ENCODE assay signal across 8 cellular contexts in genomic region chr13:48975101-48975925, GRCh38. TPM values are rescaled to one million over a fixed set of nuclear protein-coding genes. Genes with fewer than 3 reads are reported as not detected.
DNase-seq lines count a peak whose midpoint lies in the region; ATAC-seq, FAIRE-seq and TF ChIP-seq lines count a peak whose summit lies in the region.

Gene FNDC3A, plus strand, starts transcription at chr13:48975912. Its CDS starts 30,279 bp downstream, at chr13:49006191.

- intact Hi-C loops in PC-9 (cut with micrococcal nuclease; ENCODE audit: unreplicated experiment) (loop anchor here (5.0 kb wide), 2 partner anchors 193 to 272 kb away; partner anchors contain the start of gene CDADC1), tibial artery (cut with DNase I; ENCODE audit: low total_unique reads) (loop anchor here (5.0 to 10.0 kb wide), 4 partner anchors 119 to 517 kb away; partner anchors contain the start of gene CDADC1)
- intact Hi-C loops in activated naive CD4-positive, alpha-beta T cell treated with anti-CD3 and anti-CD28 coated beads for 36 hours (cut with micrococcal nuclease) = loop anchor here (1.0 to 5.0 kb wide), 7 partner anchors 146 to 938 kb away; partner anchors contain the start of genes NUDT15, RB1 and RCBTB1

- H2BK5ac ChIP-seq in neuronal stem cell (ENCODE audit: low read length) = peak within 1 kb of the TSS; percentile 89

- TF ChIP-seq CTCF in BE2C (IDR thresholded peaks at IDR 0.05; ENCODE audit: low read depth, low read length) (no peak), PC-9 (conservative IDR thresholded peaks at IDR 0.05) (no peak), tibial artery (IDR thresholded peaks at IDR 0.05) (peak in 1 of 2 experiments; percentile 16)

- CTCF ChIA-PET in PC-9 (lab: Charles Lee) = interaction anchor here (0.7 kb wide), 1 partner anchor 1411 kb away, joined by 3 read pairs; no protein-coding TSS in a partner anchor
- CTCF ChIA-PET in activated naive CD4-positive, alpha-beta T cell treated with anti-CD3 and anti-CD28 coated beads for 36 hours (lab: Charles Lee) = interaction anchor here (0.6 kb wide), 1 partner anchor 65 kb away, joined by 3 read pairs; no protein-coding TSS in a partner anchor

- H2BK15ac ChIP-seq in neuronal stem cell (ENCODE audit: low read length) = peak within 1 kb of the TSS; percentile 40

- H3K9ac ChIP-seq in neuronal stem cell (ENCODE audit: low read depth, low read length, poor library complexity) = peak within 1 kb of the TSS; percentile 85

- H4K20me1 ChIP-seq in PC-9 (ENCODE audit: insufficient read depth) = no peaks in the 10 kb centered on the region

- H3K79me2 ChIP-seq in PC-9 (ENCODE audit: low read depth) = peaks cover 29% of the 10 kb centered on the region

- ATAC-seq in GM18868 (IDR thresholded peaks at IDR 0.05; ENCODE audit: unreplicated experiment) (peak; percentile 20), HG03439 (IDR thresholded peaks at IDR 0.05; ENCODE audit: unreplicated experiment) (peak; percentile 13)

- H2BK12ac ChIP-seq in neuronal stem cell (ENCODE audit: low read length) = no peak within 1 kb of the TSS

- no peak within 1 kb of the TSS for H4K8ac ChIP-seq in neuronal stem cell (ENCODE audit: low read depth, low read length)

- no peak within 1 kb of the TSS for H3K4ac ChIP-seq in neuronal stem cell (ENCODE audit: low read length)

- peaks cover 29% of the 10 kb centered on the region for H3K36me3 Mint-ChIP-seq in activated naive CD4-positive, alpha-beta T cell treated with anti-CD3 and anti-CD28 coated beads for 36 hours (ENCODE audit: low read depth)

- H3K4me1 ChIP-seq in BE2C (no peaks in the 10 kb centered on the region; the same call in 1 of the 2 replicates), PC-9 (replicated peaks; ENCODE audit: insufficient read depth) (peaks cover 20% of the 10 kb centered on the region), neuronal stem cell (ENCODE audit: control insufficient read depth in 2 of 2, insufficient read depth in 1 of 2, low read depth in 1 of 2, low read length in 2 of 2) (peaks cover 2 to 8% of the 10 kb centered on the region in 2 donors), tibial artery (peaks cover 0 to 40% (median 22%) of the 10 kb centered on the region in 4 donors)

- peak within 1 kb of the TSS; percentile 90 for H3K23ac ChIP-seq in neuronal stem cell (ENCODE audit: low read depth, low read length, poor library complexity)

- peak within 1 kb of the TSS; percentile 99 for H3K18ac ChIP-seq in neuronal stem cell (ENCODE audit: low read length)

- no peak for FAIRE-seq in frontal cortex (lab: Jason Lieb, UNC)

- no peaks in the 10 kb centered on the region for H3K9me3 ChIP-seq in BE2C
- peaks cover 11% of the 10 kb centered on the region; the same call in 1 of the 2 replicates for H3K9me3 ChIP-seq in PC-9 (ENCODE audit: insufficient read depth, low read depth)
- peaks cover 3 to 33% of the 10 kb centered on the region in 2 donors for H3K9me3 ChIP-seq in neuronal stem cell (replicated peaks in 1 of 2; ENCODE audit: control insufficient read depth in 2 of 2, insufficient read depth in 1 of 2, low read depth in 1 of 2, low read length in 2 of 2)
- H3K9me3 ChIP-seq in tibial artery = no peaks in the 10 kb centered on the region

- no peaks in the 10 kb centered on the region for H3K79me1 ChIP-seq in neuronal stem cell (ENCODE audit: low read depth, low read length)

- peak within 1 kb of the TSS; percentile 65 for H3K14ac ChIP-seq in neuronal stem cell (ENCODE audit: low read length)

- POLR2A ChIA-PET in PC-9 (lab: Charles Lee; ENCODE audit: unreplicated experiment) = interaction anchor here (0.6 to 0.8 kb wide), 2 partner anchors 9 to 47 kb away, joined by 3 to 9 read pairs; no protein-coding TSS in a partner anchor

- peak within 1 kb of the TSS; percentile 84 for H3K27ac ChIP-seq in PC-9
- peak within 1 kb of the TSS; percentile 93 for H3K27ac ChIP-seq in neuronal stem cell (replicated peaks; ENCODE audit: low read length)
- H3K27ac ChIP-seq in tibial artery = peak within 1 kb of the TSS; percentile 96

- H3K27me3 Mint-ChIP-seq in activated naive CD4-positive, alpha-beta T cell treated with anti-CD3 and anti-CD28 coated beads for 36 hours (ENCODE audit: low read depth) = peaks cover 4% of the 10 kb centered on the region

- H3K36me3 ChIP-seq in BE2C = no peaks in the 10 kb centered on the region
- no peaks in the 10 kb centered on the region for H3K36me3 ChIP-seq in PC-9 (ENCODE audit: low read depth)
- H3K36me3 ChIP-seq in neuronal stem cell (replicated peaks in 1 of 2; ENCODE audit: control insufficient read depth in 2 of 2, insufficient read depth in 2 of 2, low read length in 2 of 2) = no peaks in the 10 kb centered on the region
- H3K36me3 ChIP-seq in tibial artery = no peaks in the 10 kb centered on the region

- H3K4me1 Mint-ChIP-seq in activated naive CD4-positive, alpha-beta T cell treated with anti-CD3 and anti-CD28 coated beads for 36 hours (ENCODE audit: low read depth) = peaks cover 27% of the 10 kb centered on the region

- H3F3A ChIP-seq in PC-9 (ENCODE audit: insufficient read depth, low read depth) = peaks cover 14% of the 10 kb centered on the region; the same call in 1 of the 2 replicates

- TSS peak; percentile 69 for BruUV-seq in PC-9 (replicated peaks; lab: Mats Ljungman, UMichigan)

- H3K4me2 ChIP-seq in PC-9 = peak within 1 kb of the TSS; percentile 88
- H3K4me2 ChIP-seq in neuronal stem cell (ENCODE audit: insufficient read depth, low read length, poor library complexity, severe bottlenecking) = peak within 1 kb of the TSS; percentile 78

- DNase-seq in BE2C (peak; percentile 24), PC-9 (peak; percentile 30 to 47), frontal cortex (ENCODE audit: low spot score in 2 of 2) (peak; percentile 75 to 86), neuronal stem cell (ENCODE audit: low spot score) (no peak), tibial artery (peak; percentile 42 to 68)
- DNase-seq in activated naive CD4-positive, alpha-beta T cell treated with anti-CD3 and anti-CD28 coated beads for 36 hours = peak; percentile 60

- H3K4me3 ChIP-seq in BE2C (ENCODE audit: low read depth, low read length) = peak within 1 kb of the TSS; percentile 91
- H3K4me3 ChIP-seq in PC-9 = peak within 1 kb of the TSS; percentile 59
- peak within 1 kb of the TSS; percentile 87 to 89 for H3K4me3 ChIP-seq in neuronal stem cell (ENCODE audit: low read length in 2 of 2)
- H3K4me3 ChIP-seq in tibial artery = peak within 1 kb of the TSS; percentile 84 to 90

- H2AK5ac ChIP-seq in neuronal stem cell (ENCODE audit: low read depth, low read length) = peak within 1 kb of the TSS; percentile 8

- H2AFZ ChIP-seq in PC-9 (peak within 1 kb of the TSS; percentile 98), neuronal stem cell (ENCODE audit: low read length) (peak within 1 kb of the TSS; percentile 97)

- peak within 1 kb of the TSS; percentile 96 for H3K4me3 Mint-ChIP-seq in activated naive CD4-positive, alpha-beta T cell treated with anti-CD3 and anti-CD28 coated beads for 36 hours

- no CpG with 5 or more reads among the region's 63 CpGs for WGBS in neuronal stem cell (ENCODE audit: extremely low coverage in 2 of 2, insufficient read length in 2 of 2, insufficient replicate concordance in 1 of 2), 2 donors

- no peak within 1 kb of the TSS for H2BK120ac ChIP-seq in neuronal stem cell (ENCODE audit: low read depth, low read length)

- H3K27me3 ChIP-seq in BE2C = no peaks in the 10 kb centered on the region
- no peaks in the 10 kb centered on the region for H3K27me3 ChIP-seq in PC-9 (ENCODE audit: insufficient read depth, low read depth)
- no peaks in the 10 kb centered on the region for H3K27me3 ChIP-seq in neuronal stem cell (ENCODE audit: control insufficient read depth in 3 of 3, insufficient read depth in 3 of 3, low read depth in 1 of 3, low read length in 3 of 3)
- H3K27me3 ChIP-seq in tibial artery = no peaks in the 10 kb centered on the region

- no peak within 1 kb of the TSS for H4K91ac ChIP-seq in neuronal stem cell (ENCODE audit: low read depth, low read length, poor library complexity)

- no peaks in the 10 kb centered on the region for H3K9me2 ChIP-seq in PC-9 (ENCODE audit: insufficient read depth)

- peaks cover 28% of the 10 kb centered on the region for H3K9me3 Mint-ChIP-seq in activated naive CD4-positive, alpha-beta T cell treated with anti-CD3 and anti-CD28 coated beads for 36 hours

- peak within 1 kb of the TSS; percentile 98 for H3K27ac Mint-ChIP-seq in activated naive CD4-positive, alpha-beta T cell treated with anti-CD3 and anti-CD28 coated beads for 36 hours

RNA-seq across cellular contexts. Expression of gene FNDC3A, which starts in this region (rescaled TPM):
- polyA plus RNA-seq in BE2C (2012; ENCODE audit: insufficient read depth, insufficient read length, low read depth) = 25.5 TPM
- 29.7 and 34.3 TPM in 2 replicates for total RNA-seq in PC-9 (2021)
- 10 to 100 TPM; 17.1 to 18.3 TPM for total RNA-seq in activated naive CD4-positive, alpha-beta T cell treated with anti-CD3 and anti-CD28 coated beads for 36 hours
- total RNA-seq in frontal cortex = 84.4 TPM
- 24.5 TPM for polyA plus RNA-seq in neuronal stem cell (2013, experiment 1 of 2)
- polyA plus RNA-seq in neuronal stem cell (2013, experiment 2 of 2) = 25.6 TPM
